In the genomic region with DNA sequence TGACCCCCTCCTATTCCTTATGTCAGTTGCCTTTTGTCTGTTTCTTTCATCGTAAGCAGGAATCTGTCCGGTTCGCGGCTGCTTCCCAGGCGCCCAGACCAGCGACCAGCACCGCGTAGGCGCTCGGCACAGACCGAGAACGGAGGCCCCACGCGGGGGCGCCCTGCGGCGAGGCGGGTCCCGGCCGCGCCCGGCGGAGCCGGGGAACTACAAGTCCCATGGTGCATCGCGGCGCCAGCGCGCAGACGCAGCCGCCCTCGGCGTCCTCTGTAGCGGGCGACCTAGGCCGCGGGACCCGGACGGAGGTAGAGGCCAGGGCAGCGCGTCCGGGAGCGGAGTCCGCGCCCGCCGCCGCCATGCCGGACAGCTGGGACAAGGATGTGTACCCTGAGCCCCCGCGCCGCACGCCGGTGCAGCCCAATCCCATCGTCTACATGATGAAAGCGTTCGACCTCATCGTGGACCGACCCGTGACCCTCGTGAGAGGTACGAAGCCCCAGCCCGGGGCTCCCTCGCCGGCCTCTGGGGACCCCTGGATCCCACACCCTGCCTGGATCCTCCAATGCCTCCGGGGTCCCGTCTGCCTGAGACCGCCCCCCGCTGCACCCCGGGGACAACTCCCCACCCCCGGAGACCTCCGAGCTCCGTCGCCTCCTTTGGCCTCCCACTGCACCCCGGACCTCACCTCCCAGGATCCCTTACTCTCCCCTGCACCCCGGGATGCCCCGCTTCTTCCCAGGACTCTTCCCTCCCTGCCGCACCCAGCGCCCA, we compare ENCODE assay signal across 8 cellular contexts. TPM values are rescaled to one million over a fixed set of nuclear protein-coding genes. Genes with fewer than 3 reads are reported as not detected.
A peak's percentile ranks its signal among the peaks of the same experiment; 100 is the strongest.
DNase-seq lines count a peak whose midpoint lies in the region; ATAC-seq and TF ChIP-seq lines count a peak whose summit lies in the region.

A gene (plus strand): TSS at position 270 of the 771 bp plus-strand sequence. CDS start 87 bp downstream, at position 357.

- H3K9me2 ChIP-seq in GM23338 (ENCODE audit: insufficient read depth), result no peaks in the 10 kb centered on the region

- H3K27me3 ChIP-seq in GM23338 (ENCODE audit: insufficient read depth) (no peaks in the 10 kb centered on the region), testis (no peaks in the 10 kb centered on the region)

- peaks cover 42% of the 10 kb centered on the region for H3K36me3 Mint-ChIP-seq in GM23338 (ENCODE audit: low read depth)

- TF ChIP-seq CTCF in GM23338 (conservative IDR thresholded peaks at IDR 0.05; ENCODE audit: low read depth in 2 of 2), result peak; percentile 44 to 70; a peak in 3 of 4 replicates
- peak; percentile 85 for TF ChIP-seq CTCF in LNCaP clone FGC (IDR thresholded peaks at IDR 0.05; ENCODE audit: control insufficient read depth, extremely low read depth, insufficient read depth)
- TF ChIP-seq CTCF in omental fat pad (IDR thresholded peaks at IDR 0.05), result peak in 1 of 3 donors; percentile 25
- peak; percentile 62 to 75 (median 65) for TF ChIP-seq CTCF in testis (IDR thresholded peaks at IDR 0.05)

- peaks cover 49% of the 10 kb centered on the region for H3F3A ChIP-seq in GM23338 (replicated peaks; ENCODE audit: low read depth)

- DNase-seq in ELR (ENCODE audit: low read depth) (peak; percentile 92), GM23338 (ENCODE audit: low spot score) (peak; percentile 92), LNCaP clone FGC (ENCODE audit: low read depth) (peak; percentile 77), SK-MEL-5 (ENCODE audit: low read depth, low spot score) (peak; percentile 89), germinal center (ENCODE audit: low spot score) (peak; percentile 87), omental fat pad (ENCODE audit: low spot score) (peak; percentile 78), testis (peak; percentile 93)
- peak; percentile 93 for DNase-seq in activated naive CD4-positive, alpha-beta T cell treated with Interleukin-2 at 50 U/mL for 16 hours

- H4K20me1 ChIP-seq in GM23338 (replicated peaks; ENCODE audit: insufficient read depth), result peaks cover 27% of the 10 kb centered on the region

- in situ Hi-C loops in SK-MEL-5 (cut with HindIII; ENCODE audit: low pct_unique_long_range_greater_than_20kb, low sequenced_read_pairs), result no loop called here

- WGBS in testis, 2 donors, result 0 to 1% methylated on average over 27 to 69 of the region's 79 CpGs

- H3K4me1 Mint-ChIP-seq in GM23338, result peaks cover 33% of the 10 kb centered on the region

- H3K4me3 Mint-ChIP-seq in GM23338, result peak within 1 kb of the TSS; percentile 92

- peak; percentile 51 for TF ChIP-seq POLR2A in testis (IDR thresholded peaks at IDR 0.05)

- peak within 1 kb of the TSS; percentile 89 for H3K4me3 ChIP-seq in GM23338
- H3K4me3 ChIP-seq in LNCaP clone FGC (ENCODE audit: low read depth, low read length), result peak within 1 kb of the TSS; percentile 88
- peak within 1 kb of the TSS; percentile 81 to 89 for H3K4me3 ChIP-seq in testis

- H3K27ac Mint-ChIP-seq in GM23338, result peak within 1 kb of the TSS; percentile 90

- H3K36me3 ChIP-seq in GM23338 (ENCODE audit: insufficient read depth) (peaks cover 25% of the 10 kb centered on the region), testis (ENCODE audit: low read depth, missing control alignments) (no peaks in the 10 kb centered on the region)

- H2AFZ ChIP-seq in GM23338, result peak within 1 kb of the TSS; percentile 97

- peak within 1 kb of the TSS; percentile 91 for H3K4me2 ChIP-seq in GM23338

- no peaks in the 10 kb centered on the region for H3K9me3 ChIP-seq in testis

- intact Hi-C loops in testis (cut with DNase I; ENCODE audit: low total_unique reads), result no loop called here

- peaks cover 52% of the 10 kb centered on the region for H3K27me3 Mint-ChIP-seq in GM23338 (ENCODE audit: insufficient read depth, low read depth, poor library complexity)

- peaks cover 8% of the 10 kb centered on the region; the same call in 2 of the 3 replicates for H3K9me3 Mint-ChIP-seq in GM23338

- peak within 1 kb of the TSS; percentile 84 for H3K27ac ChIP-seq in GM23338 (ENCODE audit: low read depth)
- peak within 1 kb of the TSS; percentile 7 to 82 for H3K27ac ChIP-seq in testis

- H3K4me1 ChIP-seq in GM23338 (ENCODE audit: insufficient read depth) (peaks cover 33% of the 10 kb centered on the region; the same call in 1 of the 2 replicates), testis (peaks cover 17% of the 10 kb centered on the region)

- peak; percentile 60 for ATAC-seq in GM23338
- ATAC-seq in omental fat pad (ENCODE audit: low FRiP score), result peak; percentile 89

- peaks cover 31% of the 10 kb centered on the region for H3K79me2 ChIP-seq in GM23338 (replicated peaks; ENCODE audit: insufficient read depth)

TF ChIP-seq in GM23338, 12 proteins besides CTCF, POLR2A, EP300 and RAD21:
- TF ChIP-seq EZH2 (IDR thresholded peaks at IDR 0.05; ENCODE audit: low read depth, unreplicated experiment), result no peak
- TF ChIP-seq, protein P1, sequence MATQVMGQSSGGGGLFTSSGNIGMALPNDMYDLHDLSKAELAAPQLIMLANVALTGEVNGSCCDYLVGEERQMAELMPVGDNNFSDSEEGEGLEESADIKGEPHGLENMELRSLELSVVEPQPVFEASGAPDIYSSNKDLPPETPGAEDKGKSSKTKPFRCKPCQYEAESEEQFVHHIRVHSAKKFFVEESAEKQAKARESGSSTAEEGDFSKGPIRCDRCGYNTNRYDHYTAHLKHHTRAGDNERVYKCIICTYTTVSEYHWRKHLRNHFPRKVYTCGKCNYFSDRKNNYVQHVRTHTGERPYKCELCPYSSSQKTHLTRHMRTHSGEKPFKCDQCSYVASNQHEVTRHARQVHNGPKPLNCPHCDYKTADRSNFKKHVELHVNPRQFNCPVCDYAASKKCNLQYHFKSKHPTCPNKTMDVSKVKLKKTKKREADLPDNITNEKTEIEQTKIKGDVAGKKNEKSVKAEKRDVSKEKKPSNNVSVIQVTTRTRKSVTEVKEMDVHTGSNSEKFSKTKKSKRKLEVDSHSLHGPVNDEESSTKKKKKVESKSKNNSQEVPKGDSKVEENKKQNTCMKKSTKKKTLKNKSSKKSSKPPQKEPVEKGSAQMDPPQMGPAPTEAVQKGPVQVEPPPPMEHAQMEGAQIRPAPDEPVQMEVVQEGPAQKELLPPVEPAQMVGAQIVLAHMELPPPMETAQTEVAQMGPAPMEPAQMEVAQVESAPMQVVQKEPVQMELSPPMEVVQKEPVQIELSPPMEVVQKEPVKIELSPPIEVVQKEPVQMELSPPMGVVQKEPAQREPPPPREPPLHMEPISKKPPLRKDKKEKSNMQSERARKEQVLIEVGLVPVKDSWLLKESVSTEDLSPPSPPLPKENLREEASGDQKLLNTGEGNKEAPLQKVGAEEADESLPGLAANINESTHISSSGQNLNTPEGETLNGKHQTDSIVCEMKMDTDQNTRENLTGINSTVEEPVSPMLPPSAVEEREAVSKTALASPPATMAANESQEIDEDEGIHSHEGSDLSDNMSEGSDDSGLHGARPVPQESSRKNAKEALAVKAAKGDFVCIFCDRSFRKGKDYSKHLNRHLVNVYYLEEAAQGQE (IDR thresholded peaks at IDR 0.05; ENCODE audit: unreplicated experiment), result no peak
- peak; percentile 76 for TF ChIP-seq CREB1 (CRISPR knock-in tag; IDR thresholded peaks at IDR 0.05; ENCODE audit: low read depth)
- TF ChIP-seq, protein P2, sequence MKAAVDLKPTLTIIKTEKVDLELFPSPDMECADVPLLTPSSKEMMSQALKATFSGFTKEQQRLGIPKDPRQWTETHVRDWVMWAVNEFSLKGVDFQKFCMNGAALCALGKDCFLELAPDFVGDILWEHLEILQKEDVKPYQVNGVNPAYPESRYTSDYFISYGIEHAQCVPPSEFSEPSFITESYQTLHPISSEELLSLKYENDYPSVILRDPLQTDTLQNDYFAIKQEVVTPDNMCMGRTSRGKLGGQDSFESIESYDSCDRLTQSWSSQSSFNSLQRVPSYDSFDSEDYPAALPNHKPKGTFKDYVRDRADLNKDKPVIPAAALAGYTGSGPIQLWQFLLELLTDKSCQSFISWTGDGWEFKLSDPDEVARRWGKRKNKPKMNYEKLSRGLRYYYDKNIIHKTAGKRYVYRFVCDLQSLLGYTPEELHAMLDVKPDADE (IDR thresholded peaks at IDR 0.05), result peak; percentile 69; the same call in 1 of the 2 replicates
- TF ChIP-seq POLR2AphosphoS5 (IDR thresholded peaks at IDR 0.05; ENCODE audit: low read depth), result peak; percentile 96
- TF ChIP-seq ZNF331 (CRISPR knock-in tag; IDR thresholded peaks at IDR 0.05; ENCODE audit: low read depth), result no peak
- TF ChIP-seq EZH2phosphoT487 (IDR thresholded peaks at IDR 0.05; ENCODE audit: unreplicated experiment), result no peak
TF ChIP-seq in GM23338: peak in this region for 3.

RNA-seq across cellular contexts. Expression of the gene that starts here (rescaled TPM):
- total RNA-seq in GM23338 (2014; rRNA removed; shearing (Covaris generic)), result 244 and 280 TPM in 2 replicates
- 495 and 527 TPM in 2 replicates for polyA plus RNA-seq in GM23338 (2016; fragmentation: Nextera tagmentation; extraction: Ambion mirVana)
- total RNA-seq in SK-MEL-5 (2014; rRNA removed; shearing (Covaris generic)), result 234 and 241 TPM in 2 replicates
- polyA plus RNA-seq in SK-MEL-5 (2015; cell fraction: cytosol; rRNA removed), result 226 and 336 TPM in 2 replicates
- polyA plus RNA-seq in SK-MEL-5 (2015; cell fraction: nucleus; rRNA removed), result 29.7 and 42.6 TPM in 2 replicates
- total RNA-seq in omental fat pad, result 100 to 1,000 TPM; 144 to 240 (median 183) TPM
- total RNA-seq in testis, result 100 to 1,000 TPM; 127 to 211 TPM
- 186 TPM for polyA plus RNA-seq in testis (ENCODE audit: insufficient read depth, low read depth, low replicate concordance)

Comparison
In these comparisons a context has a peak if more than half of its experiments do, and no peak if none do; other contexts are left out.
1. Peak in every context shown above with its lines: DNase-seq, ATAC-seq, H3K4me3 ChIP-seq and H3K27ac ChIP-seq.